Comparison of ENCODE assay signal across 21 cellular contexts in genomic region chr5:127254729-127255284, GRCh38. TPM values are rescaled to one million over a fixed set of nuclear protein-coding genes. Genes with fewer than 3 reads are reported as not detected.
A peak's percentile ranks its signal among the peaks of the same experiment; 100 is the strongest.
DNase-seq lines count a peak whose midpoint lies in the region; FAIRE-seq and TF ChIP-seq lines count a peak whose summit lies in the region.
"Had no signal": no experiment of that assay in that cellular context is flagged by ENCODE, and none has a peak within 500 bp of the region (broad histone marks: within the 10 kb centered on the region; RNA-seq: fewer than 3 reads in every experiment).

No MANE protein-coding gene starts in this region.

- POLR2A ChIA-PET in activated CD4-positive, alpha-beta memory T cell treated with anti-CD3 and anti-CD28 coated beads, Interleukin-2, amount 10 ng/mL, durations not matched to agents 7 days and 5 days (lab: Charles Lee): no interaction called here

- peaks cover 5% of the 10 kb centered on the region for H3K27me3 Mint-ChIP-seq in activated CD4-positive, alpha-beta memory T cell treated with anti-CD3 and anti-CD28 coated beads, Interleukin-2, amount 10 ng/mL, durations not matched to agents 7 days and 5 days

- H3K4me3 ChIP-seq in SJSA1 (no peak overlapping the region), fibroblast of mammary gland (ENCODE audit: control insufficient read depth, low read depth, low read length) (no peak overlapping the region)
- H3K4me3 ChIP-seq: testis had no signal

- no peak overlapping the region for H3K27ac ChIP-seq in SJSA1
- H3K27ac ChIP-seq: KMS-11, testis had no signal

- H3K27me3 ChIP-seq in SJSA1 (replicated peaks): no peaks in the 10 kb centered on the region
- H3K27me3 ChIP-seq: testis had no signal

- peaks cover 2% of the 10 kb centered on the region for H3K9me3 Mint-ChIP-seq in activated CD4-positive, alpha-beta memory T cell treated with anti-CD3 and anti-CD28 coated beads, Interleukin-2, amount 10 ng/mL, durations not matched to agents 7 days and 5 days

- H3K4me1 ChIP-seq in SJSA1 (replicated peaks): no peaks in the 10 kb centered on the region; the same call in 1 of the 2 replicates
- H3K4me1 ChIP-seq: testis had no signal

- FAIRE-seq in urothelium cell line (lab: Jason Lieb, UNC): peak; percentile 97
- FAIRE-seq: endometrium, GM18507 had no signal

- DNase-seq in HK-2 (ENCODE audit: unreplicated experiment) (peak; percentile 78), SJSA1 (ENCODE audit: low read depth in 1 of 2, low spot score in 2 of 2) (peak; percentile 15 to 65), fibroblast of mammary gland (ENCODE audit: low read depth) (peak; percentile 90), urothelium cell line (ENCODE audit: low spot score) (peak; percentile 68), superior temporal gyrus (ENCODE audit: extremely low spot score) (no peak)
- no peak for DNase-seq in activated CD4-positive, alpha-beta memory T cell treated with anti-CD3 and anti-CD28 coated beads, Interleukin-2, amount 10 ng/mL, durations not matched to agents 7 days and 5 days
- no peak for DNase-seq in activated naive CD4-positive, alpha-beta T cell treated with Interleukin-2 at 50 U/mL for 16 hours
- DNase-seq: activated CD4-positive, CD25-positive, alpha-beta regulatory T cell; activated CD8-positive, alpha-beta memory T cell treated with anti-CD3 and anti-CD28 coated beads, Interleukin-2, amount 50 U/mL, for 4 hours; CD8-positive, alpha-beta T cell; GDM1; left ventricle myocardium superior; naive thymus-derived CD8-positive, alpha-beta T cell; NCI-H187 treated with DMSO at 0.1 percent for 48 hours; NCI-H69; testis had no signal

- no peaks in the 10 kb centered on the region for H3K36me3 Mint-ChIP-seq in activated CD4-positive, alpha-beta memory T cell treated with anti-CD3 and anti-CD28 coated beads, Interleukin-2, amount 10 ng/mL, durations not matched to agents 7 days and 5 days (ENCODE audit: low read depth)

- H3K36me3 ChIP-seq in SJSA1: no peaks in the 10 kb centered on the region

- H3K4me1 Mint-ChIP-seq in activated CD4-positive, alpha-beta memory T cell treated with anti-CD3 and anti-CD28 coated beads, Interleukin-2, amount 10 ng/mL, durations not matched to agents 7 days and 5 days: no peaks in the 10 kb centered on the region
- H3K4me1 Mint-ChIP-seq: activated naive CD4-positive, alpha-beta T cell treated with anti-CD3 and anti-CD28 coated beads, Interleukin-2, amount 50 U/mL, for 24 hours; naive thymus-derived CD8-positive, alpha-beta T cell had no signal

- no peak overlapping the region for H3K27ac Mint-ChIP-seq in activated CD4-positive, alpha-beta memory T cell treated with anti-CD3 and anti-CD28 coated beads, Interleukin-2, amount 10 ng/mL, durations not matched to agents 7 days and 5 days
- H3K27ac Mint-ChIP-seq: activated naive CD4-positive, alpha-beta T cell treated with anti-CD3 and anti-CD28 coated beads, Interleukin-2, amount 50 U/mL, for 24 hours; CD8-positive, alpha-beta T cell; naive thymus-derived CD8-positive, alpha-beta T cell had no signal

- CTCF ChIA-PET in activated CD4-positive, alpha-beta memory T cell treated with anti-CD3 and anti-CD28 coated beads, Interleukin-2, amount 10 ng/mL, durations not matched to agents 7 days and 5 days (lab: Charles Lee): no interaction called here

- TF ChIP-seq CTCF in fibroblast of mammary gland (conservative IDR thresholded peaks at IDR 0.05; ENCODE audit: control insufficient read depth, insufficient read depth, low read depth, low read length): no peak

- peaks cover 5% of the 10 kb centered on the region; the same call in 1 of the 2 replicates for H3K9me3 ChIP-seq in SJSA1 (replicated peaks)
- H3K9me3 ChIP-seq: testis had no signal

- no peak overlapping the region for H3K4me3 Mint-ChIP-seq in activated CD4-positive, alpha-beta memory T cell treated with anti-CD3 and anti-CD28 coated beads, Interleukin-2, amount 10 ng/mL, durations not matched to agents 7 days and 5 days
- H3K4me3 Mint-ChIP-seq: activated naive CD4-positive, alpha-beta T cell treated with anti-CD3 and anti-CD28 coated beads, Interleukin-2, amount 50 U/mL, for 24 hours; CD8-positive, alpha-beta T cell; naive thymus-derived CD8-positive, alpha-beta T cell had no signal

RNA-seq across cellular contexts. Expression of gene MEGF10, which starts 35.8 kb away (rescaled TPM):
- 0.03 and 0.09 TPM in 2 replicates for total RNA-seq in SJSA1 (2014; rRNA removed; shearing (Covaris generic))
- not detected for total RNA-seq in activated CD4-positive, alpha-beta memory T cell treated with anti-CD3 and anti-CD28 coated beads, Interleukin-2, amount 10 ng/mL, durations not matched to agents 7 days and 5 days
- total RNA-seq: CD8-positive, alpha-beta T cell; T-helper 1 cell treated with Interleukin-12 subunit alpha and Interleukin-12 subunit beta and Interleukin-4 antibody, amounts not matched to agents 30 ng/mL and 1 ng/mL, for 36 hours had no signal

Comparison
In these comparisons a context has a peak if more than half of its experiments do, and no peak if none do; other contexts are left out.
1. DNase-seq: peak in HK-2 (single experiment), SJSA1 (2 of 2), fibroblast of mammary gland (single experiment) and urothelium cell line (single experiment); none in activated CD4-positive, alpha-beta memory T cell treated with anti-CD3 and anti-CD28 coated beads, Interleukin-2, amount 10 ng/mL, durations not matched to agents 7 days and 5 days (single experiment), superior temporal gyrus (single experiment) and activated naive CD4-positive, alpha-beta T cell treated with Interleukin-2 at 50 U/mL for 16 hours (single experiment).